16 cellular contexts compared by ENCODE assay signal in the genomic region with DNA sequence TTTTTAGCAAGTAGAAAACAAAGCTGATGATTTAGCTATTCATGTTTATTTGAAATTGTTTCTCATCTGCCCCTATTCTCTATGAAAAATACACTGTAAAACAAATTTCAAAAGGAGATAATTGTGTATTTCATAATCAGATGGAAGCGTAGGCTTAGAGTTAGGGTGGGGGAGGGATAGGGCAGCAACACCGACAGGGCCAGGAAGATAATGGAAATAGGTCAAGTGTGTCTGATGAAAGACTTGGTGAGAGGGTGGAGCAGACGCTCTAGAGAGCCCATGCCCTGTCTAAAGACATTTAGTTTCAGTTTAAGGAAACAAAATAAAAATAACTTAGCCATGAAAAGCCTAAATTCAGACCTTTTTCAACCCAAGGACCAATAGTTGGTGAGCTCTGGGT. TPM values are rescaled to one million over a fixed set of nuclear protein-coding genes. Genes with fewer than 3 reads are reported as not detected.
DNase-seq lines count a peak whose midpoint lies in the region; ATAC-seq and TF ChIP-seq lines count a peak whose summit lies in the region.
"Had no signal": no experiment of that assay in that cellular context is flagged by ENCODE, and none has a peak within 500 bp of the region (broad histone marks: within the 10 kb centered on the region; RNA-seq: fewer than 3 reads in every experiment).

No MANE protein-coding gene starts in this region.

- H3K36me3 ChIP-seq in heart left ventricle (no peaks in the 10 kb centered on the region), PC-9 (ENCODE audit: low read depth) (no peaks in the 10 kb centered on the region)
- no peaks in the 10 kb centered on the region for H3K36me3 ChIP-seq in effector memory CD4-positive, alpha-beta T cell (ENCODE audit: control insufficient read depth, insufficient read depth, low read length)
- H3K36me3 ChIP-seq: Peyer's patch had no signal

- no peak for TF ChIP-seq POLR2A in heart left ventricle (IDR thresholded peaks at IDR 0.05)

- no peak overlapping the region for H3K27ac ChIP-seq in heart left ventricle
- H3K27ac ChIP-seq in PC-9 = no peak overlapping the region
- no peak overlapping the region for H3K27ac ChIP-seq in effector memory CD4-positive, alpha-beta T cell (ENCODE audit: insufficient read depth, low read length, poor library complexity, severe bottlenecking)
- H3K27ac ChIP-seq: Peyer's patch had no signal

- no peak overlapping the region for H2AFZ ChIP-seq in PC-9

- peak; percentile 65 for ATAC-seq in Right ventricle myocardium inferior
- ATAC-seq in heart left ventricle = no peak
- no peak for ATAC-seq in T-cell (replicated peaks in 1 of 4)

- CTCF ChIA-PET in PC-9 (lab: Charles Lee) (no interaction called here), T-cell (lab: Charles Lee) (no interaction called here)

- no peaks in the 10 kb centered on the region for H3K9me2 ChIP-seq in PC-9 (ENCODE audit: insufficient read depth)

- TF ChIP-seq CTCF in heart left ventricle (IDR thresholded peaks at IDR 0.05) (no peak), PC-9 (conservative IDR thresholded peaks at IDR 0.05) (no peak)

- DNase-seq in Right ventricle myocardium inferior (ENCODE audit: missing footprints) = no peak
- DNase-seq in heart left ventricle = no peak
- DNase-seq in HUDEP-2 (lab: John Stamatoyannopoulos, UW; ENCODE audit: unreplicated experiment in 76 of 76) = peak in 39 of 76 experiments; percentile 1 to 71 (median 20)
- no peak for DNase-seq in PC-9
- DNase-seq in retina = peak; percentile 40
- no peak for DNase-seq in T-cell
- DNase-seq in effector memory CD4-positive, alpha-beta T cell = no peak
- DNase-seq in SIG-M5 (lab: John Stamatoyannopoulos, UW) = no peak
- DNase-seq: CD8-positive, alpha-beta memory T cell; H7; IMR-90; NCI-H1417 treated with DMSO at 0.1 percent for 48 hours; NCI-H2081 treated with DMSO at 0.1 percent for 48 hours; Peyer's patch; SHP77 treated with DMSO at 0.1 percent for 48 hours had no signal

- BruUV-seq in PC-9 (replicated peaks; lab: Mats Ljungman, UMichigan) = no TSS peak

- no peak overlapping the region for H3K4me3 Mint-ChIP-seq in T-cell
- H3K4me3 Mint-ChIP-seq: B cell; CD8-positive, alpha-beta memory T cell had no signal

- H3K27me3 ChIP-seq in heart left ventricle = no peaks in the 10 kb centered on the region
- H3K27me3 ChIP-seq in PC-9 (ENCODE audit: insufficient read depth, low read depth) = no peaks in the 10 kb centered on the region
- H3K27me3 ChIP-seq in effector memory CD4-positive, alpha-beta T cell (replicated peaks; ENCODE audit: control insufficient read depth, insufficient read depth, low read length, poor library complexity, severe bottlenecking) = no peaks in the 10 kb centered on the region
- H3K27me3 ChIP-seq: Peyer's patch had no signal

- H3K4me3 ChIP-seq in heart left ventricle = no peak overlapping the region
- H3K4me3 ChIP-seq in PC-9 = no peak overlapping the region
- no peak overlapping the region for H3K4me3 ChIP-seq in effector memory CD4-positive, alpha-beta T cell (ENCODE audit: insufficient read depth, low read depth, low read length, poor library complexity, severe bottlenecking)
- H3K4me3 ChIP-seq: Peyer's patch had no signal

- no peaks in the 10 kb centered on the region for H3F3A ChIP-seq in PC-9 (ENCODE audit: insufficient read depth, low read depth)

- H3K4me1 ChIP-seq in heart left ventricle (no peaks in the 10 kb centered on the region), PC-9 (replicated peaks; ENCODE audit: insufficient read depth) (no peaks in the 10 kb centered on the region)
- no peaks in the 10 kb centered on the region for H3K4me1 ChIP-seq in effector memory CD4-positive, alpha-beta T cell (ENCODE audit: control insufficient read depth, insufficient read depth, low read length, poor library complexity, severe bottlenecking)
- H3K4me1 ChIP-seq: Peyer's patch had no signal

- no peaks in the 10 kb centered on the region for H3K9me3 ChIP-seq in heart left ventricle
- no peaks in the 10 kb centered on the region for H3K9me3 ChIP-seq in PC-9 (ENCODE audit: insufficient read depth, low read depth)
- no peaks in the 10 kb centered on the region for H3K9me3 ChIP-seq in effector memory CD4-positive, alpha-beta T cell (ENCODE audit: control insufficient read depth, low read length)
- H3K9me3 ChIP-seq: Peyer's patch had no signal

- H3K4me2 ChIP-seq in PC-9 = 0 out of 2 replicates have a peak overlapping the region, but pooled peaks have one; percentile 11

- no peaks in the 10 kb centered on the region for H3K36me3 Mint-ChIP-seq in T-cell
- H3K36me3 Mint-ChIP-seq: CD8-positive, alpha-beta memory T cell had no signal

- intact Hi-C loops in Right ventricle myocardium inferior (cut with DNase I) (no loop called here), heart left ventricle (cut with DNase I) (loop anchor here in 1 of 10 donors (10.0 kb wide), 1 partner anchor 848 kb away; no protein-coding TSS in a partner anchor), PC-9 (cut with micrococcal nuclease; ENCODE audit: unreplicated experiment) (no loop called here)

- H3K79me2 ChIP-seq in PC-9 (ENCODE audit: low read depth) = no peaks in the 10 kb centered on the region

- peaks cover 6 to 8% of the 10 kb centered on the region in 2 donors for H3K27me3 Mint-ChIP-seq in T-cell

- H4K20me1 ChIP-seq in PC-9 (ENCODE audit: insufficient read depth) = no peaks in the 10 kb centered on the region

- POLR2A ChIA-PET in PC-9 (lab: Charles Lee; ENCODE audit: unreplicated experiment) (no interaction called here), T-cell (lab: Charles Lee) (no interaction called here)

- H3K4me1 Mint-ChIP-seq in T-cell = no peaks in the 10 kb centered on the region
- H3K4me1 Mint-ChIP-seq: B cell; CD8-positive, alpha-beta memory T cell had no signal

- 25 to 33% (median 29%) methylated on average over 3 of the region's 3 CpGs for WGBS in heart left ventricle, 4 donors

- H3K9me3 Mint-ChIP-seq in T-cell = no peaks in the 10 kb centered on the region
- H3K9me3 Mint-ChIP-seq: CD8-positive, alpha-beta memory T cell had no signal

- H3K27ac Mint-ChIP-seq in T-cell = no peak overlapping the region
- H3K27ac Mint-ChIP-seq: B cell; CD8-positive, alpha-beta memory T cell had no signal

RNA-seq across cellular contexts. Expression of a gene that starts 51.6 kb away (rescaled TPM):
- total RNA-seq in Right ventricle myocardium inferior = 2.5 TPM
- 1 to 10 TPM; 2.0 to 6.0 (median 3.9) TPM for total RNA-seq in heart left ventricle
- 1 to 10 TPM; 1.3 to 4.7 TPM for polyA plus RNA-seq in heart left ventricle
- 10.6 and 14.6 TPM in 2 replicates for total RNA-seq in PC-9 (2021)
- 1 to 10 TPM; 3.5 to 4.5 (median 3.9) TPM for total RNA-seq in T-cell

Comparison
In these comparisons a context has a peak if more than half of its experiments do, and no peak if none do; other contexts are left out.
1. DNase-seq: peak in HUDEP-2 (39 of 76) and retina (single experiment); none in Right ventricle myocardium inferior (single experiment), heart left ventricle (0 of 5), PC-9 (0 of 2), T-cell (0 of 34), effector memory CD4-positive, alpha-beta T cell (0 of 3) and SIG-M5 (single experiment).